In genomic region chr16:3347586-3347985, GRCh38 we compare ENCODE assay signal across 1 cellular context.
A peak's percentile ranks its signal among the peaks of the same experiment; 100 is the strongest.
TF ChIP-seq lines count a peak whose summit lies in the region.

No MANE protein-coding gene starts in this region.

TF ChIP-seq in GM12878, 131 proteins besides CTCF, POLR2A, EP300 and RAD21:
- TF ChIP-seq BCL3 (IDR thresholded peaks at IDR 0.05; ENCODE audit: borderline replicate concordance, insufficient read depth, low read depth, low read length, poor library complexity, severe bottlenecking) (peak; percentile 89), EZH2 (IDR thresholded peaks at IDR 0.05; ENCODE audit: borderline replicate concordance, control insufficient read depth, low read depth, low read length) (no peak)
TF ChIP-seq in GM12878: peak in this region for 1.
